ENCODE assay signal across 16 cellular contexts in genomic region chr16:72240949-72241348, GRCh38.
"Had no signal": no experiment of that assay in that cellular context is flagged by ENCODE, and none has a peak within 500 bp of the region (broad histone marks: within the 10 kb centered on the region; RNA-seq: fewer than 3 reads in every experiment).

No MANE protein-coding gene starts in this region.

- DNase-seq: activated CD4-positive, alpha-beta T cell treated with anti-CD3 and anti-CD28 coated beads, Interleukin-2, amount 50 U/mL, for 4 hours; activated effector memory CD4-positive, alpha-beta T cell treated with Interleukin-2 at 50 U/mL for 16 hours; activated T-cell treated with anti-CD3 and anti-CD28 coated beads, Interleukin-2, amount 50 U/mL, for 1 hour; amniotic stem cell; cortex of kidney; effector memory CD4-positive, alpha-beta T cell; heart right ventricle; left ventricle myocardium inferior; natural killer cell; nucleus accumbens; stimulated activated CD4-positive, alpha-beta T cell treated with anti-CD3 and anti-CD28 coated beads, Interleukin-2, amount 100 ng/mL, for 24 hours; stimulated activated naive CD4-positive, alpha-beta T cell; substantia nigra; transverse colon had no signal

- ATAC-seq: activated CD4-positive, CD25-positive, alpha-beta regulatory T cell treated with anti-CD3 and anti-CD28 coated beads, Interleukin-2, amount 50 U/mL, for 24 hours; heart right ventricle; natural killer cell; sciatic nerve had no signal
